In genomic region chr19:45884682-45885555, GRCh38 we compare ENCODE assay signal across 1 cellular context.
TF ChIP-seq lines count a peak whose summit lies in the region.

No MANE protein-coding gene starts in this region.

TF ChIP-seq in H1, 55 proteins besides CTCF, POLR2A, EP300 and RAD21:
- TF ChIP-seq SIN3A (conservative IDR thresholded peaks at IDR 0.05 in 1 of 2, IDR thresholded peaks at IDR 0.05 in 1 of 2; ENCODE audit: low read depth in 1 of 2, low read length in 2 of 2) (peak in 1 of 2 experiments; percentile 13; a peak in 1 of 4 replicates), ATF3 (IDR thresholded peaks at IDR 0.05; ENCODE audit: insufficient read depth, low read depth, low read length) (no peak), CHD1 (IDR thresholded peaks at IDR 0.05; ENCODE audit: low read depth, low read length) (no peak), TEAD4 (IDR thresholded peaks at IDR 0.05; ENCODE audit: low read depth, low read length) (no peak), TAF7 (optimal IDR thresholded peaks at IDR 0.05; ENCODE audit: borderline replicate concordance, low read depth, low read length) (no peak), BRCA1 (IDR thresholded peaks at IDR 0.05; ENCODE audit: low read depth, low read length) (no peak), CREB1 (IDR thresholded peaks at IDR 0.05) (no peak), JUND (IDR thresholded peaks at IDR 0.05; ENCODE audit: low read length) (no peak), HDAC2 (IDR thresholded peaks at IDR 0.05; ENCODE audit: borderline replicate concordance in 1 of 2, low read depth in 2 of 2, low read length in 2 of 2) (peak in 1 of 2 experiments; percentile 63; a peak in 1 of 4 replicates), EGR1 (IDR thresholded peaks at IDR 0.05; ENCODE audit: borderline replicate concordance, low read depth, low read length) (peak; percentile 59; the same call in 1 of the 2 replicates), BCL11A (IDR thresholded peaks at IDR 0.05; ENCODE audit: low read depth in 2 of 2, low read length in 2 of 2) (no peak), POLR2AphosphoS5 (IDR thresholded peaks at IDR 0.05; ENCODE audit: low read depth, low read length) (no peak), JUN (IDR thresholded peaks at IDR 0.05; ENCODE audit: low read depth, low read length) (no peak), SIRT6 (IDR thresholded peaks at IDR 0.05; ENCODE audit: low read length) (no peak), RBBP5 (IDR thresholded peaks at IDR 0.05; ENCODE audit: borderline replicate concordance, low read depth, low read length) (no peak)
